1 cellular context compared by ENCODE assay signal in genomic region chr17:27490391-27490790, GRCh38.
TF ChIP-seq lines count a peak whose summit lies in the region.

No MANE protein-coding gene starts in this region.

TF ChIP-seq in GM23338, 12 proteins besides CTCF, POLR2A, EP300 and RAD21 (continued from another document):
- TF ChIP-seq ZNF462 (CRISPR knock-in tag; IDR thresholded peaks at IDR 0.05) = no peak
- TF ChIP-seq EZH2phosphoT487 (IDR thresholded peaks at IDR 0.05; ENCODE audit: unreplicated experiment) = no peak
- no peak for TF ChIP-seq EZH2 (IDR thresholded peaks at IDR 0.05; ENCODE audit: low read depth, unreplicated experiment)
